2 cellular contexts compared by ENCODE assay signal in genomic region chr5:684771-685216, GRCh38.
TF ChIP-seq lines count a peak whose summit lies in the region.

No MANE protein-coding gene starts in this region.

TF ChIP-seq in liver, 16 proteins besides CTCF, POLR2A, EP300 and RAD21:
- no peak for TF ChIP-seq FOXA1 (IDR thresholded peaks at IDR 0.05)
- peak; percentile 51 for TF ChIP-seq HNF4G (IDR thresholded peaks at IDR 0.05)
- TF ChIP-seq ZBTB33 (IDR thresholded peaks at IDR 0.05) = no peak
- no peak for TF ChIP-seq FOXA2 (IDR thresholded peaks at IDR 0.05)
- peak; percentile 29 to 89 for TF ChIP-seq HNF4A (conservative IDR thresholded peaks at IDR 0.05)
- no peak for TF ChIP-seq EGR1 (IDR thresholded peaks at IDR 0.05; ENCODE audit: low read depth in 2 of 2)
- TF ChIP-seq GABPA (IDR thresholded peaks at IDR 0.05 in 1 of 2, conservative IDR thresholded peaks at IDR 0.05 in 1 of 2) = no peak
- TF ChIP-seq JUND (IDR thresholded peaks at IDR 0.05) = no peak
- no peak for TF ChIP-seq REST (IDR thresholded peaks at IDR 0.05)
- peak; percentile 55 to 95 for TF ChIP-seq RXRA (IDR thresholded peaks at IDR 0.05)
- no peak for TF ChIP-seq SP1 (IDR thresholded peaks at IDR 0.05)
- TF ChIP-seq MAX (IDR thresholded peaks at IDR 0.05) = no peak
- peak; percentile 92 for TF ChIP-seq NR2F2 (IDR thresholded peaks at IDR 0.05)
- TF ChIP-seq TAF1 (conservative IDR thresholded peaks at IDR 0.05) = no peak
- TF ChIP-seq ATF3 (IDR thresholded peaks at IDR 0.05) = no peak
- no peak for TF ChIP-seq YY1 (IDR thresholded peaks at IDR 0.05)

TF ChIP-seq in HepG2, 621 proteins besides CTCF, POLR2A, EP300 and RAD21:
- TF ChIP-seq ZSCAN20 (CRISPR knock-in tag; IDR thresholded peaks at IDR 0.05; ENCODE audit: borderline replicate concordance) (no peak), IRX3 (CRISPR knock-in tag; IDR thresholded peaks at IDR 0.05; ENCODE audit: borderline replicate concordance, low read depth) (no peak), SMAD3 (CRISPR knock-in tag; IDR thresholded peaks at IDR 0.05) (no peak), AHR (CRISPR knock-in tag; IDR thresholded peaks at IDR 0.05) (no peak), NCOA1 (CRISPR knock-in tag; IDR thresholded peaks at IDR 0.05) (no peak), ATF1 (CRISPR knock-in tag; IDR thresholded peaks at IDR 0.05) (no peak), DR1 (CRISPR knock-in tag; IDR thresholded peaks at IDR 0.05) (no peak), ELF3 (CRISPR knock-in tag; IDR thresholded peaks at IDR 0.05) (no peak), SAFB2 (CRISPR knock-in tag; IDR thresholded peaks at IDR 0.05; ENCODE audit: borderline replicate concordance, low read depth) (no peak), PITX1 (CRISPR knock-in tag; IDR thresholded peaks at IDR 0.05) (no peak)
